ENCODE assay signal across 12 cellular contexts in genomic region chr11:34638897-34639296, GRCh38. TPM values are rescaled to one million over a fixed set of nuclear protein-coding genes. Genes with fewer than 3 reads are reported as not detected.
"Had no signal": no experiment of that assay in that cellular context is flagged by ENCODE, and none has a peak within 500 bp of the region (broad histone marks: within the 10 kb centered on the region; RNA-seq: fewer than 3 reads in every experiment).

No MANE protein-coding gene starts in this region.

- H3K9me3 ChIP-seq: tibial nerve had no signal

- H3K27me3 ChIP-seq: cardiac muscle cell had no signal

- H3K36me3 ChIP-seq: cardiac muscle cell, tibial nerve had no signal

- H3K4me3 ChIP-seq: cardiac muscle cell, tibial nerve had no signal

- DNase-seq: activated CD4-positive, alpha-beta memory T cell treated with anti-CD3 and anti-CD28 coated beads for 36 hours; activated CD4-positive, alpha-beta T cell treated with anti-CD3 and anti-CD28 coated beads for 1 hour; activated T-cell treated with anti-CD3 and anti-CD28 coated beads, Interleukin-2, amount 50 U/mL, for 48 hours; aorta; effector CD4-positive, alpha-beta T cell; hippocampal formation; occipital lobe; SW 1271 had no signal

- H3K27ac ChIP-seq: cardiac muscle cell had no signal

RNA-seq across cellular contexts. Expression of gene EHF, which starts 18.0 kb away (rescaled TPM):
- total RNA-seq: activated CD4-positive, alpha-beta memory T cell treated with anti-CD3 and anti-CD28 coated beads for 36 hours; cardiac muscle cell; endothelial cell of umbilical vein; skeletal muscle tissue had no signal
